Comparison of ENCODE assay signal across 9 cellular contexts in the genomic region with DNA sequence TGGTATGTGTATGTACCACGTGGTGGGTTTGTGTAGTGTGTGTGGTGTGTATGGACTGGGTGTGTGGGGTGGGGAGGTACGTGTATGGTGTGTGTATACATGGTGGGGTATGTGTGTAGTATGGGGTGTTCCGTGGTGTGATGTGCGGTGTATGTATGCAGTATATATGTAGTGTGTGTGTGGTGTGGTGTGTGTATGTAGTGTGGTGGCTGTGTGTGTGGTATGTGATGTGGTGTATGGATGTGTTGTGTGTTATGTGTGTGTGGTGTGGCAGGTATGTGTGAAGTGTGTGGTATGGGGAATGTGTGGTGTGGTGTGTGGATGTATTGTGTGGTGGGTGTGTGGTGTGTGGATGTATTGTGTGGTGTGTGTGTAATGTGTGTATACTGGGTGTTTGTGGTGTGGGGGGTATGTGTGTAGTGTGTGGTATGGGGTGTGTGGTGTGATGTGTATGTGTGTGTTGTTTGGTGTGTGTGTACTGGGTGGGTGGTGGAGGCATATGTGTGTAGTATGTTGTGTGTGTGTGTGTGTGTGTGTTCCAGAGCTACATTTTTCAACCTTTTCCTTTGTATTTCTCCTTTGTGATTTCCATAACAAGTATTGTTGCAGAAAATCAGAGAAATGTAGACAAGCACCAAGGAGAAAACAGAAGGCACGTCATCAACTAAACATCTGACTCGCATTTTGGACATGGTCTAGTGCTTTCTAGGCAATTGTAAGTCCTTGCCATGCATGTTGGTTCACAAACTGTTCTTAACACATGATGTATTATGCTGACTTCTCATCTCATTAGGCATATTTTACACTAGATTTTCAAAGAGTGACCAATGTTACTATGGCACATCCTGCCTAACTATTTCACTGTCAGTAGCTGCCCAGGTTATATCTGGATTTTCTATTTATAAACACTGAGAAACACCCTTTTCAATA. TPM values are rescaled to one million over a fixed set of nuclear protein-coding genes. Genes with fewer than 3 reads are reported as not detected.
DNase-seq lines count a peak whose midpoint lies in the region; ATAC-seq and TF ChIP-seq lines count a peak whose summit lies in the region.
"Had no signal": no experiment of that assay in that cellular context is flagged by ENCODE, and none has a peak within 500 bp of the region (broad histone marks: within the 10 kb centered on the region; RNA-seq: fewer than 3 reads in every experiment).

No MANE protein-coding gene starts in this region.

- H3K27ac ChIP-seq in mesenchymal stem cell (ENCODE audit: low read length, poor library complexity, severe bottlenecking): no peak overlapping the region

- no peaks in the 10 kb centered on the region for H3K9me3 Mint-ChIP-seq in activated CD4-positive, alpha-beta memory T cell treated with anti-CD3 and anti-CD28 coated beads, Interleukin-2, amount 10 ng/mL, durations not matched to agents 7 days and 5 days
- H3K9me3 Mint-ChIP-seq in nephron progenitor cell: no peaks in the 10 kb centered on the region
- no peaks in the 10 kb centered on the region for H3K9me3 Mint-ChIP-seq in HFFc6

- H3K36me3 Mint-ChIP-seq in activated CD4-positive, alpha-beta memory T cell treated with anti-CD3 and anti-CD28 coated beads, Interleukin-2, amount 10 ng/mL, durations not matched to agents 7 days and 5 days (ENCODE audit: low read depth): peaks cover 72% of the 10 kb centered on the region
- H3K36me3 Mint-ChIP-seq in nephron progenitor cell (ENCODE audit: low read depth) (peaks cover 33% of the 10 kb centered on the region), HFFc6 (ENCODE audit: low read depth) (no peaks in the 10 kb centered on the region)

- H3K4me1 Mint-ChIP-seq in activated CD4-positive, alpha-beta memory T cell treated with anti-CD3 and anti-CD28 coated beads, Interleukin-2, amount 10 ng/mL, durations not matched to agents 7 days and 5 days: peaks cover 90% of the 10 kb centered on the region
- peaks cover 43% of the 10 kb centered on the region for H3K4me1 Mint-ChIP-seq in nephron progenitor cell
- no peaks in the 10 kb centered on the region for H3K4me1 Mint-ChIP-seq in HFFc6 (ENCODE audit: low read depth)

- TF ChIP-seq CTCF in GM12875 (IDR thresholded peaks at IDR 0.05; ENCODE audit: borderline replicate concordance, insufficient read depth, low read depth, low read length) (no peak), nephron progenitor cell (IDR thresholded peaks at IDR 0.05) (no peak), HFFc6 (IDR thresholded peaks at IDR 0.05) (no peak)

- POLR2A ChIA-PET in activated CD4-positive, alpha-beta memory T cell treated with anti-CD3 and anti-CD28 coated beads, Interleukin-2, amount 10 ng/mL, durations not matched to agents 7 days and 5 days (lab: Charles Lee): interaction anchor here (0.8 to 3.9 kb wide), 13 partner anchors 9 to 194 kb away, joined by 3 to 21 read pairs (median 4); no protein-coding TSS in a partner anchor

- H3K4me2 ChIP-seq in mesenchymal stem cell (ENCODE audit: low read length, poor library complexity, severe bottlenecking): no peak overlapping the region

- peak overlapping the region; percentile 66 for H4K91ac ChIP-seq in mesenchymal stem cell (ENCODE audit: low read length)

- H3K4me3 ChIP-seq in GM12875 (ENCODE audit: low read depth, low read length) (peak overlapping the region; percentile 47), mesenchymal stem cell (ENCODE audit: insufficient read depth in 1 of 2, low read depth in 1 of 2, low read length in 2 of 2) (no peak overlapping the region)

- H3K14ac ChIP-seq in mesenchymal stem cell (ENCODE audit: low read length in 2 of 2): peak overlapping the region in 1 of 2 experiments; percentile 57

- peak overlapping the region; percentile 80 for H3K4me3 Mint-ChIP-seq in activated CD4-positive, alpha-beta memory T cell treated with anti-CD3 and anti-CD28 coated beads, Interleukin-2, amount 10 ng/mL, durations not matched to agents 7 days and 5 days
- H3K4me3 Mint-ChIP-seq in nephron progenitor cell (no peak overlapping the region), HFFc6 (no peak overlapping the region)

- no peak overlapping the region for H2BK120ac ChIP-seq in mesenchymal stem cell (ENCODE audit: low read depth, low read length)

- no peak overlapping the region for H2AFZ ChIP-seq in mesenchymal stem cell (ENCODE audit: low read depth, low read length)

- no peak overlapping the region for H3K23ac ChIP-seq in mesenchymal stem cell (ENCODE audit: low read length in 2 of 2)

- H2BK12ac ChIP-seq in mesenchymal stem cell (ENCODE audit: low read length in 2 of 2): no peak overlapping the region

- peak; percentile 16 for DNase-seq in activated CD4-positive, alpha-beta memory T cell treated with anti-CD3 and anti-CD28 coated beads, Interleukin-2, amount 10 ng/mL, durations not matched to agents 7 days and 5 days
- DNase-seq in mesenchymal stem cell: peak; percentile 28
- DNase-seq in iPS-NIHi11 (ENCODE audit: low spot score): no peak
- DNase-seq in nephron progenitor cell: no peak
- DNase-seq in HFFc6: no peak
- DNase-seq: NCI-H2081 had no signal

- H3K9ac ChIP-seq in mesenchymal stem cell (ENCODE audit: low read length): no peak overlapping the region

- CTCF ChIA-PET in activated CD4-positive, alpha-beta memory T cell treated with anti-CD3 and anti-CD28 coated beads, Interleukin-2, amount 10 ng/mL, durations not matched to agents 7 days and 5 days (lab: Charles Lee): interaction anchor here (0.8 to 1.8 kb wide), 2 partner anchors 17 to 64 kb away, joined by 3 to 13 read pairs; no protein-coding TSS in a partner anchor

- peaks cover 0 to 8% of the 10 kb centered on the region in 2 experiments for H3K27me3 ChIP-seq in mesenchymal stem cell (ENCODE audit: control insufficient read depth in 1 of 2, insufficient read depth in 1 of 2, low read length in 2 of 2)

- no peaks in the 10 kb centered on the region for H3K27me3 Mint-ChIP-seq in activated CD4-positive, alpha-beta memory T cell treated with anti-CD3 and anti-CD28 coated beads, Interleukin-2, amount 10 ng/mL, durations not matched to agents 7 days and 5 days
- H3K27me3 Mint-ChIP-seq in nephron progenitor cell (ENCODE audit: low read depth, poor library complexity) (no peaks in the 10 kb centered on the region), HFFc6 (ENCODE audit: insufficient read depth) (no peaks in the 10 kb centered on the region; the same call in 1 of the 2 replicates)

- H3K9me3 ChIP-seq in mesenchymal stem cell (ENCODE audit: control insufficient read depth, low read length): peaks cover 5% of the 10 kb centered on the region

- H2BK15ac ChIP-seq in mesenchymal stem cell (ENCODE audit: low read depth, poor library complexity, severe bottlenecking): no peak overlapping the region

- ATAC-seq in GM21825 (IDR thresholded peaks at IDR 0.05; ENCODE audit: unreplicated experiment) (peak; percentile 35), HG02623 (IDR thresholded peaks at IDR 0.05; ENCODE audit: unreplicated experiment) (no peak)

- 88% methylated on average over 6 of the region's 6 CpGs for WGBS in mesenchymal stem cell

- H3K4ac ChIP-seq in mesenchymal stem cell (ENCODE audit: low read depth in 1 of 2, low read length in 2 of 2): no peak overlapping the region

- peak overlapping the region; percentile 89 for H3K27ac Mint-ChIP-seq in activated CD4-positive, alpha-beta memory T cell treated with anti-CD3 and anti-CD28 coated beads, Interleukin-2, amount 10 ng/mL, durations not matched to agents 7 days and 5 days
- H3K27ac Mint-ChIP-seq in nephron progenitor cell: no peak overlapping the region
- H3K27ac Mint-ChIP-seq in HFFc6: no peak overlapping the region

- H3K4me1 ChIP-seq in mesenchymal stem cell (ENCODE audit: control insufficient read depth, insufficient read depth, low read depth, low read length): peaks cover 24% of the 10 kb centered on the region

- peaks cover 0 to 8% of the 10 kb centered on the region in 2 experiments for H3K36me3 ChIP-seq in mesenchymal stem cell (ENCODE audit: control insufficient read depth in 1 of 2, insufficient read depth in 2 of 2, low read depth in 1 of 2, low read length in 2 of 2)

- H4K8ac ChIP-seq in mesenchymal stem cell (ENCODE audit: low read length): peak overlapping the region; percentile 3

- H3K79me1 ChIP-seq in mesenchymal stem cell (replicated peaks; ENCODE audit: low read length, poor library complexity, severe bottlenecking): peaks cover 28% of the 10 kb centered on the region

- no peak overlapping the region for H2BK5ac ChIP-seq in mesenchymal stem cell (ENCODE audit: low read depth, low read length, poor library complexity, severe bottlenecking)

- no peak overlapping the region for H3K18ac ChIP-seq in mesenchymal stem cell (ENCODE audit: low read depth in 1 of 2, low read length in 2 of 2)

- peak overlapping the region; percentile 69 for H2AK5ac ChIP-seq in mesenchymal stem cell (ENCODE audit: low read length, severe bottlenecking)

RNA-seq across cellular contexts. Expression of a gene that starts 13.2 kb away (rescaled TPM):
- total RNA-seq in activated CD4-positive, alpha-beta memory T cell treated with anti-CD3 and anti-CD28 coated beads, Interleukin-2, amount 10 ng/mL, durations not matched to agents 7 days and 5 days: 100 to 1,000 TPM; 339 to 350 TPM
- polyA plus RNA-seq in mesenchymal stem cell (2013, experiment 1 of 2): 3.2 TPM
- 3.2 TPM for polyA plus RNA-seq in mesenchymal stem cell (2013, experiment 2 of 2)
- not detected for total RNA-seq in HFFc6 (2021; fragmentation: NEBNext Ultra II Directional; extraction: Animal tissue kit (Norgen Biotek cat#: 25700))

Comparison
In these comparisons a context has a peak if more than half of its experiments do, and no peak if none do; other contexts are left out.
1. DNase-seq: peak in activated CD4-positive, alpha-beta memory T cell treated with anti-CD3 and anti-CD28 coated beads, Interleukin-2, amount 10 ng/mL, durations not matched to agents 7 days and 5 days (single experiment) and mesenchymal stem cell (single experiment); none in iPS-NIHi11 (single experiment), nephron progenitor cell (single experiment) and HFFc6 (single experiment).
2. RNA of a gene that starts 13.2 kb away (total RNA-seq): 339 to 350 TPM in activated CD4-positive, alpha-beta memory T cell treated with anti-CD3 and anti-CD28 coated beads, Interleukin-2, amount 10 ng/mL, durations not matched to agents 7 days and 5 days; not detected in HFFc6; every median in the first group is over 100 times any median in the second.